In the genomic region with DNA sequence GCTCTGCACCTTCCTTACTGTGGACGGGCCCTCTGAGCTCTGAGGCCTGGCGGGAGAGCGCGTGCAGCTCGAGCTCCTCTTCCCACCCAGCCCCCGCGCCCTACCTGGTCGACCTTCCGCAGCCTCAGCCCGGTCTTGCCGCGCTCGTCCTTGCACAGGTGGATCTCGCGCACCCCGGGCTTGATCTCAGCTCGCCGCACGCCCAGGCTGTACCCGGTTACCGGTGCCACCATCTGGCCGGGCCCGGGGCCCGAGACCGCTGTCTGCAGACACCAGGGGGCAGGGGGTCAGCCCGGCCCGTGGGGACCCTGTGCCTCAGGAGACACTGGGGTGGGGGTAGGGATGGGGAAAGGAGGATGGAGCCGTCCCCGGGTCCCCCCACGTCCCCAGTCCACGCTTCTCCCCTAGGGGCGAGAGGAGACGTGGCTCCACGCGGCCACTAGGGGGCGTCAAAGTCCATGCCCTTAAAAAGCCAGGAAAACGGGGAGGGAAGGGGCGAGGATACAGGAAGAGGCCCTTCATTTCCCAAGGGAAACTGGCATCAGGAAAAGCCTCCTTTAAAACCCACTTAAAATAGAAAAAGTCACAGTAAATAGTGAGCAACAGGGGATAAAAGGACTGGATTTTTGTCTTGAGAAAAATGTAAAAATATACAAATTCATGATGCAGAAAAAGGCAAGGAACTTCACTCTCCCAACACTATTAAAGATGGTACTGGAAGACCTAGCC, we compare ENCODE assay signal across 8 cellular contexts. TPM values are rescaled to one million over a fixed set of nuclear protein-coding genes. Genes with fewer than 3 reads are reported as not detected.
DNase-seq lines count a peak whose midpoint lies in the region; ATAC-seq, FAIRE-seq and TF ChIP-seq lines count a peak whose summit lies in the region.

No MANE protein-coding gene starts in this region.

- H4K8ac ChIP-seq in H1 (ENCODE audit: extremely low read depth, insufficient read depth, low read length), result peak overlapping the region; percentile 82; the same call in 1 of the 2 replicates
- H4K8ac ChIP-seq in mesenchymal stem cell (ENCODE audit: low read length), result peak overlapping the region; percentile 77

- CTCF ChIA-PET in A673 (lab: Charles Lee) (interaction anchor here (1.0 to 1.7 kb wide), 3 partner anchors 84 to 190 kb away, joined by 4 to 10 read pairs (median 7); no protein-coding TSS in a partner anchor), H1 (lab: Charles Lee; ENCODE audit: partially characterized antibody) (interaction anchor here (0.6 to 2.5 kb wide), 48 partner anchors 9 to 560 kb away, joined by 3 to 28 read pairs (median 4); a partner anchor contains a TSS)

- no peaks in the 10 kb centered on the region for H3K9me3 ChIP-seq in A673 (ENCODE audit: low read depth, low read length, poor library complexity, severe bottlenecking)
- H3K9me3 ChIP-seq in H1 (ENCODE audit: insufficient read depth in 2 of 2, low read depth in 1 of 2, low read length in 1 of 2), result no peaks in the 10 kb centered on the region
- H3K9me3 ChIP-seq in mesenchymal stem cell (ENCODE audit: control insufficient read depth, low read length), result no peaks in the 10 kb centered on the region

- H4K20me1 ChIP-seq in H1 (replicated peaks in 1 of 2; ENCODE audit: control insufficient read depth in 1 of 2, insufficient read depth in 2 of 2, low read length in 2 of 2), result no peaks in the 10 kb centered on the region

- H3K27me3 ChIP-seq in A673 (replicated peaks; ENCODE audit: insufficient read depth, low read depth, low read length, poor library complexity) (no peaks in the 10 kb centered on the region), H1 (replicated peaks in 1 of 4; ENCODE audit: control insufficient read depth in 3 of 4, extremely low read depth in 1 of 4, insufficient read depth in 3 of 4, low read length in 3 of 4) (peaks cover 0 to 12% (median 10%) of the 10 kb centered on the region in 4 experiments; a peak in 5 of 7 replicates), mesenchymal stem cell (ENCODE audit: control insufficient read depth in 1 of 2, insufficient read depth in 1 of 2, low read length in 2 of 2) (no peaks in the 10 kb centered on the region)

- H4K91ac ChIP-seq in H1 (replicated peaks; ENCODE audit: insufficient read length, low read length), result peak overlapping the region; percentile 3
- peak overlapping the region; percentile 9 for H4K91ac ChIP-seq in mesenchymal stem cell (ENCODE audit: low read length)

- H2BK15ac ChIP-seq in H1 (ENCODE audit: low read length) (no peak overlapping the region; the same call in 1 of the 2 replicates), mesenchymal stem cell (ENCODE audit: low read depth, poor library complexity, severe bottlenecking) (peak overlapping the region; percentile 99)

- intact Hi-C loops in A673 (cut with micrococcal nuclease; ENCODE audit: unreplicated experiment), result loop anchor here (1.0 to 2.0 kb wide), 2 partner anchors 124 to 157 kb away; no protein-coding TSS in a partner anchor

- H2BK20ac ChIP-seq in H1 (ENCODE audit: low read length), result no peak overlapping the region

- H3K9ac ChIP-seq in H1 (replicated peaks in 1 of 4; ENCODE audit: extremely low read depth in 1 of 4, low read depth in 3 of 4, low read length in 3 of 4), result peak overlapping the region in 3 of 4 experiments; percentile 20 to 46 (median 32); a peak in 2 of 7 replicates
- peak overlapping the region; percentile 73 for H3K9ac ChIP-seq in mesenchymal stem cell (ENCODE audit: low read length)

- H3K27ac ChIP-seq in A673 (ENCODE audit: low read depth, low read length, poor library complexity, severe bottlenecking) (peak overlapping the region; percentile 1), H1 (ENCODE audit: low read depth, low read length) (no peak overlapping the region), mesenchymal stem cell (ENCODE audit: low read length, poor library complexity, severe bottlenecking) (no peak overlapping the region)

- TF ChIP-seq RAD21 in H1 (IDR thresholded peaks at IDR 0.05 in 1 of 2, conservative IDR thresholded peaks at IDR 0.05 in 1 of 2; ENCODE audit: low read depth in 2 of 2, low read length in 2 of 2), result peak; percentile 80 to 88

- H3K18ac ChIP-seq in H1 (ENCODE audit: extremely low read depth, low read length), result peak overlapping the region; percentile 78; the same call in 1 of the 2 replicates
- H3K18ac ChIP-seq in mesenchymal stem cell (ENCODE audit: low read depth in 1 of 2, low read length in 2 of 2), result peak overlapping the region; percentile 61 to 64

- H3K23me2 ChIP-seq in H1 (ENCODE audit: low read depth, low read length), result peaks cover 3% of the 10 kb centered on the region; the same call in 1 of the 2 replicates

- no peak for FAIRE-seq in H1 (lab: Jason Lieb, UNC)

- no peak overlapping the region for H2BK120ac ChIP-seq in H1 (replicated peaks; ENCODE audit: low read depth, low read length)
- no peak overlapping the region for H2BK120ac ChIP-seq in mesenchymal stem cell (ENCODE audit: low read depth, low read length)

- H2BK12ac ChIP-seq in H1 (ENCODE audit: low read depth, low read length), result peak overlapping the region; percentile 39; the same call in 1 of the 2 replicates
- peak overlapping the region in 1 of 2 experiments; percentile 42 for H2BK12ac ChIP-seq in mesenchymal stem cell (ENCODE audit: low read length in 2 of 2)

- H3K79me2 ChIP-seq in H1 (ENCODE audit: control insufficient read depth in 1 of 2, insufficient read depth in 2 of 2, low read length in 2 of 2), result no peaks in the 10 kb centered on the region

- no peak overlapping the region for H3K23ac ChIP-seq in H1 (ENCODE audit: insufficient read length)
- no peak overlapping the region for H3K23ac ChIP-seq in mesenchymal stem cell (ENCODE audit: low read length in 2 of 2)

- no TSS peak for BruUV-seq in A673 (replicated peaks; lab: Mats Ljungman, UMichigan)

- no peak overlapping the region for H3K56ac ChIP-seq in H1 (replicated peaks; ENCODE audit: insufficient read length, low read depth, low read length)

- TF ChIP-seq CTCF in A673 (conservative IDR thresholded peaks at IDR 0.05; ENCODE audit: low read depth, low read length), result peak; percentile 96
- peak; percentile 88 to 93 (median 92) for TF ChIP-seq CTCF in H1 (IDR thresholded peaks at IDR 0.05; ENCODE audit: control extremely low read depth in 1 of 3, insufficient read depth in 1 of 3, low read depth in 1 of 3, low read length in 3 of 3)

- peak overlapping the region; percentile 41 for H4K5ac ChIP-seq in H1 (ENCODE audit: insufficient read length, low read depth, low read length)

- H3K36me3 ChIP-seq in A673 (ENCODE audit: insufficient read depth, low read length, poor library complexity, severe bottlenecking) (no peaks in the 10 kb centered on the region), H1 (ENCODE audit: control insufficient read depth in 2 of 4, insufficient read depth in 4 of 4, low read length in 3 of 4) (no peaks in the 10 kb centered on the region), mesenchymal stem cell (ENCODE audit: control insufficient read depth in 1 of 2, insufficient read depth in 2 of 2, low read depth in 1 of 2, low read length in 2 of 2) (peaks cover 0 to 16% of the 10 kb centered on the region in 2 experiments)

- no peak overlapping the region for H3K4ac ChIP-seq in H1 (replicated peaks; ENCODE audit: insufficient read length, low read depth, low read length)
- peak overlapping the region in 1 of 2 experiments; percentile 66 for H3K4ac ChIP-seq in mesenchymal stem cell (ENCODE audit: low read depth in 1 of 2, low read length in 2 of 2)

- H3K4me1 ChIP-seq in A673 (ENCODE audit: insufficient read depth, low read length, poor library complexity, severe bottlenecking) (peaks cover 5% of the 10 kb centered on the region), H1 (replicated peaks in 1 of 4; ENCODE audit: control insufficient read depth in 3 of 4, insufficient read depth in 4 of 4, low read length in 3 of 4) (peaks cover 0 to 2% (median 0%) of the 10 kb centered on the region in 4 experiments; a peak in 4 of 7 replicates), mesenchymal stem cell (ENCODE audit: control insufficient read depth, insufficient read depth, low read depth, low read length) (peaks cover 9% of the 10 kb centered on the region)

- H3K4me3 ChIP-seq in A673 (ENCODE audit: low read depth, low read length, poor library complexity, severe bottlenecking) (no peak overlapping the region), H1 (ENCODE audit: extremely low read depth in 1 of 4, insufficient read depth in 2 of 4, low read depth in 3 of 4, low read length in 4 of 4) (peak overlapping the region; percentile 34 to 73 (median 58)), mesenchymal stem cell (ENCODE audit: insufficient read depth in 1 of 2, low read depth in 1 of 2, low read length in 2 of 2) (peak overlapping the region in 1 of 2 experiments; percentile 61)

- ATAC-seq in HG03039 (IDR thresholded peaks at IDR 0.05; ENCODE audit: unreplicated experiment), result no peak

- H3K4me2 ChIP-seq in H1 (ENCODE audit: insufficient read depth in 1 of 2, low read depth in 2 of 2, low read length in 2 of 2) (peak overlapping the region; percentile 44 to 92), mesenchymal stem cell (ENCODE audit: low read length, poor library complexity, severe bottlenecking) (peak overlapping the region; percentile 64)

- no peak overlapping the region for H2AK5ac ChIP-seq in H1 (ENCODE audit: low read depth, low read length)
- H2AK5ac ChIP-seq in mesenchymal stem cell (ENCODE audit: low read length, severe bottlenecking), result no peak overlapping the region

- H2AFZ ChIP-seq in H1 (ENCODE audit: low read length) (peak overlapping the region; percentile 54; the same call in 1 of the 2 replicates), mesenchymal stem cell (ENCODE audit: low read depth, low read length) (peak overlapping the region; percentile 3)

- H3K79me1 ChIP-seq in H1 (ENCODE audit: low read depth, low read length) (no peaks in the 10 kb centered on the region), mesenchymal stem cell (replicated peaks; ENCODE audit: low read length, poor library complexity, severe bottlenecking) (no peaks in the 10 kb centered on the region)

- H2BK5ac ChIP-seq in H1 (ENCODE audit: low read depth, low read length), result no peak overlapping the region
- H2BK5ac ChIP-seq in mesenchymal stem cell (ENCODE audit: low read depth, low read length, poor library complexity, severe bottlenecking), result no peak overlapping the region

- POLR2A ChIA-PET in A673 (lab: Charles Lee; ENCODE audit: low non-redundant PET), result interaction anchor here (0.5 kb wide), 1 partner anchor 349 kb away, joined by 5 read pairs; no protein-coding TSS in a partner anchor
- POLR2A ChIA-PET in H1 (lab: Charles Lee; ENCODE audit: partially characterized antibody), result interaction anchor here (0.8 to 2.1 kb wide), 6 partner anchors 12 to 155 kb away, joined by 3 to 7 read pairs (median 4); a partner anchor contains a TSS

- no peak for TF ChIP-seq POLR2A in H1 (IDR thresholded peaks at IDR 0.05; ENCODE audit: control extremely low read depth in 1 of 2, low read depth in 2 of 2, low read length in 2 of 2)

- H3K14ac ChIP-seq in H1 (ENCODE audit: insufficient read length), result no peak overlapping the region
- no peak overlapping the region for H3K14ac ChIP-seq in mesenchymal stem cell (ENCODE audit: low read length in 2 of 2)

- DNase-seq in A673 (ENCODE audit: low spot score), result peak; percentile 87
- peak; percentile 68 for DNase-seq in GM19240 (ENCODE audit: insufficient read length, low spot score)
- DNase-seq in NCI-H524 treated with DMSO at 0.1 percent for 48 hours (lab: John Stamatoyannopoulos, UW), result peak; percentile 34
- peak in 2 of 3 experiments; percentile 55 to 58 for DNase-seq in activated CD8-positive, alpha-beta memory T cell treated with anti-CD3 and anti-CD28 coated beads for 48 hours (ENCODE audit: low read depth in 2 of 3, low spot score in 2 of 3)
- peak in 1 of 2 experiments; percentile 91 for DNase-seq in H1 (ENCODE audit: low read depth in 1 of 2, low spot score in 2 of 2)
- peak; percentile 80 for DNase-seq in mesenchymal stem cell
- DNase-seq in stimulated activated CD8-positive, alpha-beta memory T cell treated with anti-CD3 and anti-CD28 coated beads, Interleukin-15, amount 100 ng/mL, for 24 hours (ENCODE audit: low read depth), result peak; percentile 45

- 6% methylated on average over 23 of the region's 38 CpGs; no CpG with 5 or more reads in 1 of the 2 experiments for WGBS in H1 (ENCODE audit: extremely low coverage in 1 of 2, insufficient coverage in 1 of 2, insufficient read length in 1 of 2, insufficient replicate concordance in 2 of 2, low coverage in 1 of 2, low lambda C conversion rate in 2 of 2, missing lambda C conversion rate in 1 of 2), 2 experiments
- WGBS in mesenchymal stem cell, result 23% methylated on average over 21 of the region's 38 CpGs

- no peak for TF ChIP-seq EP300 in H1 (IDR thresholded peaks at IDR 0.05; ENCODE audit: borderline replicate concordance in 1 of 2, low read depth in 2 of 2, low read length in 2 of 2)

RNA-seq across cellular contexts. Expression of a gene that starts 15.5 kb away (rescaled TPM):
- total RNA-seq in A673 (2021), result 3.4 and 3.5 TPM in 2 replicates
- 3.6 and 4.2 TPM in 2 replicates for total RNA-seq in H1 (2021; fragmentation: NEBNext Ultra II Directional; extraction: Animal tissue kit (Norgen Biotek cat#: 25700))
- 5.9 and 6.7 TPM in 2 replicates for polyA plus RNA-seq in H1 (2011; rRNA removed)
- 7.0 TPM for polyA plus RNA-seq in H1 (2011; cell fraction: cytosol; rRNA removed)
- polyA plus RNA-seq in H1 (2011; cell fraction: nucleus; rRNA removed), result 5.8 TPM
- polyA plus RNA-seq in H1 (2012, experiment 1 of 2), result 3.0 to 6.0 TPM (median 5.0 TPM) in 4 replicates
- 3.0 TPM for polyA plus RNA-seq in H1 (2012, experiment 2 of 2)
- polyA plus RNA-seq in H1 (2013, experiment 1 of 2), result 3.0 TPM
- polyA plus RNA-seq in H1 (2013, experiment 2 of 2), result 2.9 TPM
- polyA minus RNA-seq in H1 (2011; rRNA and poly(A)+ RNA removed), result 1.4 and 1.5 TPM in 2 replicates
- 2.7 TPM for polyA minus RNA-seq in H1 (2011; cell fraction: cytosol; rRNA and poly(A)+ RNA removed)
- polyA minus RNA-seq in H1 (2011; cell fraction: nucleus; rRNA and poly(A)+ RNA removed), result 1.1 TPM
- 1.6 TPM for polyA plus RNA-seq in mesenchymal stem cell (2013, experiment 1 of 2)
- polyA plus RNA-seq in mesenchymal stem cell (2013, experiment 2 of 2), result 1.8 TPM

RNA-seq across cellular contexts. Expression of a gene that starts 47.3 kb away (rescaled TPM):
- 0.43 and 0.81 TPM in 2 replicates for total RNA-seq in A673 (2021)
- 4.0 and 4.9 TPM in 2 replicates for total RNA-seq in H1 (2021; fragmentation: NEBNext Ultra II Directional; extraction: Animal tissue kit (Norgen Biotek cat#: 25700))
- 0.98 and 1.5 TPM in 2 replicates for polyA plus RNA-seq in H1 (2011; rRNA removed)
- polyA plus RNA-seq in H1 (2011; cell fraction: cytosol; rRNA removed), result 1.0 TPM
- 2.5 TPM for polyA plus RNA-seq in H1 (2011; cell fraction: nucleus; rRNA removed)
- 2.0 to 3.4 TPM (median 3.1 TPM) in 4 replicates for polyA plus RNA-seq in H1 (2012, experiment 1 of 2)
- 2.5 TPM for polyA plus RNA-seq in H1 (2012, experiment 2 of 2)
- polyA plus RNA-seq in H1 (2013, experiment 1 of 2), result 1.8 TPM
- 1.7 TPM for polyA plus RNA-seq in H1 (2013, experiment 2 of 2)
- polyA minus RNA-seq in H1 (2011; rRNA and poly(A)+ RNA removed), result 0.50 and 0.59 TPM in 2 replicates
- polyA minus RNA-seq in H1 (2011; cell fraction: cytosol; rRNA and poly(A)+ RNA removed), result 1.2 TPM
- polyA minus RNA-seq in H1 (2011; cell fraction: nucleus; rRNA and poly(A)+ RNA removed), result 2.1 TPM
- 10.0 TPM for polyA plus RNA-seq in mesenchymal stem cell (2013, experiment 1 of 2)
- polyA plus RNA-seq in mesenchymal stem cell (2013, experiment 2 of 2), result 9.5 TPM
